20 cellular contexts compared by ENCODE assay signal in the genomic region with DNA sequence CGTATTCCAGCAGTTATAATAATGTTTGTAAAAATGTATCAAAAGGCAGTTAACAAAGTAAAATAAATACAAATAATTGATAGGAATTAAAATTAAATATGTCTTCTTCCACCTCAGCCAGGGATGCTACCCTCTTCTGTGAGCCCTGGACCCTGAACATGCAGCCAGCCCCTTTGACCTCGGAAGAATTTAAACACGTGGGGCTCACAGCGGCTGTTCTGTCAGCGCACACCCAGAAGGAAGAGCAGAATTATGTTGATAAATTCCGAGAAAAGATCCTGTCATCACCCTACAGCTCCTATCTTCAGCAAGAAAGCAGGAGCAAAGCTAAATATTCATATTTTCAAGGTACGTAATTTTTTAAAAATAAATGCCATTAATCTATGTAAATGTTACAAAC. TPM values are rescaled to one million over a fixed set of nuclear protein-coding genes. Genes with fewer than 3 reads are reported as not detected.
A peak's percentile ranks its signal among the peaks of the same experiment; 100 is the strongest.
DNase-seq lines count a peak whose midpoint lies in the region; ATAC-seq, FAIRE-seq and TF ChIP-seq lines count a peak whose summit lies in the region.
"Had no signal": no experiment of that assay in that cellular context is flagged by ENCODE, and none has a peak within 500 bp of the region (broad histone marks: within the 10 kb centered on the region; RNA-seq: fewer than 3 reads in every experiment).

No MANE protein-coding gene starts in this region.

- peak overlapping the region; percentile 73 for H3K4me2 ChIP-seq in endothelial cell of umbilical vein (ENCODE audit: insufficient read depth, low read length)

- H3K36me3 Mint-ChIP-seq in T-helper 17 cell (ENCODE audit: low read depth): peaks cover 9% of the 10 kb centered on the region

- peak overlapping the region; percentile 85 for H3K27ac Mint-ChIP-seq in T-helper 17 cell
- no peak overlapping the region for H3K27ac Mint-ChIP-seq in stimulated activated naive CD8-positive, alpha-beta T cell treated with anti-CD3 and anti-CD28 coated beads, Interleukin-15, amount 100 ng/mL, for 72 hours
- H3K27ac Mint-ChIP-seq: HFFc6 had no signal

- peak overlapping the region; percentile 91 for H3K4me3 Mint-ChIP-seq in T-helper 17 cell
- H3K4me3 Mint-ChIP-seq in stimulated activated naive CD8-positive, alpha-beta T cell treated with anti-CD3 and anti-CD28 coated beads, Interleukin-15, amount 100 ng/mL, for 72 hours: peak overlapping the region; percentile 84 to 88
- H3K4me3 Mint-ChIP-seq: HFFc6 had no signal

- BruUV-seq in endothelial cell of umbilical vein (replicated peaks; lab: Mats Ljungman, UMichigan): no TSS peak

- H3K4me1 Mint-ChIP-seq in T-helper 17 cell: peaks cover 5% of the 10 kb centered on the region
- peaks cover 17% of the 10 kb centered on the region for H3K4me1 Mint-ChIP-seq in stimulated activated naive CD8-positive, alpha-beta T cell treated with anti-CD3 and anti-CD28 coated beads, Interleukin-15, amount 100 ng/mL, for 72 hours

- H3K27ac ChIP-seq in left ventricle myocardium inferior (replicated peaks): no peak overlapping the region
- no peak overlapping the region for H3K27ac ChIP-seq in endothelial cell of umbilical vein (ENCODE audit: insufficient read depth, low read depth, low read length)
- H3K27ac ChIP-seq: adrenal gland, SJCRH30 had no signal

- H3K4me1 ChIP-seq in left ventricle myocardium inferior (peaks cover 3% of the 10 kb centered on the region), endothelial cell of umbilical vein (ENCODE audit: control insufficient read depth, extremely low read depth, insufficient read depth, low read length) (no peaks in the 10 kb centered on the region)
- H3K4me1 ChIP-seq: adrenal gland, SJCRH30 had no signal

- no peaks in the 10 kb centered on the region for H4K20me1 ChIP-seq in endothelial cell of umbilical vein (replicated peaks; ENCODE audit: control insufficient read depth, extremely low read depth, insufficient read depth, low read length)

- H3K79me2 ChIP-seq in endothelial cell of umbilical vein (ENCODE audit: control insufficient read depth, insufficient read depth, low read length): no peaks in the 10 kb centered on the region

- no peaks in the 10 kb centered on the region for H3K9me3 ChIP-seq in left ventricle myocardium inferior (replicated peaks)
- H3K9me3 ChIP-seq in T-helper 17 cell (ENCODE audit: control insufficient read depth, low read length, poor library complexity, severe bottlenecking): no peaks in the 10 kb centered on the region
- H3K9me3 ChIP-seq in endothelial cell of umbilical vein (replicated peaks; ENCODE audit: control insufficient read depth, insufficient read depth, low read length): no peaks in the 10 kb centered on the region
- H3K9me3 ChIP-seq: adrenal gland, SJCRH30, tibial artery had no signal

- POLR2A ChIA-PET in endothelial cell of umbilical vein (lab: Charles Lee): no interaction called here

- TF ChIP-seq CTCF in left ventricle myocardium inferior (IDR thresholded peaks at IDR 0.05; ENCODE audit: borderline replicate concordance) (no peak), endothelial cell of umbilical vein (IDR thresholded peaks at IDR 0.05; ENCODE audit: extremely low read depth in 1 of 2, insufficient read depth in 1 of 2, low read depth in 1 of 2, low read length in 2 of 2) (no peak)

- H3K36me3 ChIP-seq in left ventricle myocardium inferior (peaks cover 98% of the 10 kb centered on the region), endothelial cell of umbilical vein (ENCODE audit: control insufficient read depth in 2 of 2, extremely low read depth in 1 of 2, insufficient read depth in 2 of 2, low read length in 2 of 2) (no peaks in the 10 kb centered on the region)
- H3K36me3 ChIP-seq: SJCRH30 had no signal

- no peaks in the 10 kb centered on the region for H3K9me3 Mint-ChIP-seq in stimulated activated naive CD8-positive, alpha-beta T cell treated with anti-CD3 and anti-CD28 coated beads, Interleukin-15, amount 100 ng/mL, for 72 hours
- H3K9me3 Mint-ChIP-seq: HFFc6 had no signal

- no peaks in the 10 kb centered on the region for H3K27me3 Mint-ChIP-seq in T-helper 17 cell
- H3K27me3 Mint-ChIP-seq in stimulated activated naive CD8-positive, alpha-beta T cell treated with anti-CD3 and anti-CD28 coated beads, Interleukin-15, amount 100 ng/mL, for 72 hours: no peaks in the 10 kb centered on the region

- peak overlapping the region; percentile 33 for H3K9ac ChIP-seq in endothelial cell of umbilical vein (replicated peaks; ENCODE audit: extremely low read depth, insufficient read depth, low read length)

- no peak for FAIRE-seq in endothelial cell of umbilical vein (lab: Jason Lieb, UNC)

- DNase-seq in left ventricle myocardium inferior (no peak), Right ventricle myocardium superior (no peak), T-helper 17 cell (no peak), endothelial cell of umbilical vein (ENCODE audit: low read depth, low spot score) (no peak), HuH-7.5 (ENCODE audit: low spot score) (no peak), NCI-H345 (lab: John Stamatoyannopoulos, UW) (no peak)
- no peak for DNase-seq in stimulated activated naive CD8-positive, alpha-beta T cell treated with anti-CD3 and anti-CD28 coated beads, Interleukin-15, amount 100 ng/mL, for 72 hours
- DNase-seq: adrenal gland, DMS153, HFFc6, hippocampal formation, kidney glomerular epithelial cell, midbrain, NCI-H187 treated with DMSO at 0.1 percent for 48 hours, SJCRH30, tibial artery had no signal

- CTCF ChIA-PET in endothelial cell of umbilical vein (lab: Charles Lee): no interaction called here

- H3K4me3 ChIP-seq in left ventricle myocardium inferior (peak overlapping the region; percentile 51), endothelial cell of umbilical vein (replicated peaks in 1 of 3; ENCODE audit: insufficient read depth in 1 of 3, low read depth in 1 of 3, low read length in 3 of 3) (peak overlapping the region in 1 of 3 experiments; percentile 75)
- H3K4me3 ChIP-seq: SJCRH30 had no signal

- H3K27me3 ChIP-seq in left ventricle myocardium inferior (ENCODE audit: low read depth) (no peaks in the 10 kb centered on the region), endothelial cell of umbilical vein (ENCODE audit: control insufficient read depth in 2 of 2, insufficient read depth in 2 of 2, low read length in 2 of 2) (no peaks in the 10 kb centered on the region)
- H3K27me3 ChIP-seq: adrenal gland, SJCRH30, tibial artery had no signal

- ATAC-seq in Right ventricle myocardium superior (ENCODE audit: poor library complexity): no peak
- no peak for ATAC-seq in T-helper 17 cell
- ATAC-seq in stimulated activated naive CD8-positive, alpha-beta T cell treated with anti-CD3 and anti-CD28 coated beads, Interleukin-15, amount 100 ng/mL, for 72 hours: no peak
- ATAC-seq in GM21737 (IDR thresholded peaks at IDR 0.05; ENCODE audit: unreplicated experiment): no peak

- intact Hi-C loops in left ventricle myocardium inferior (cut with micrococcal nuclease) (no loop called here), Right ventricle myocardium superior (cut with DNase I) (no loop called here), endothelial cell of umbilical vein (cut with micrococcal nuclease) (no loop called here)

- dilution Hi-C loops in endothelial cell of umbilical vein (cut with MboI; ENCODE audit: extremely low pct_ligation_motif_present, low sequenced_read_pairs): no loop called here

- H2AFZ ChIP-seq in endothelial cell of umbilical vein (ENCODE audit: low read depth, low read length): no peak overlapping the region

- TF ChIP-seq POLR2A in endothelial cell of umbilical vein (IDR thresholded peaks at IDR 0.05; ENCODE audit: low read depth, low read length): no peak

- H3K9me1 ChIP-seq in endothelial cell of umbilical vein (replicated peaks; ENCODE audit: control insufficient read depth, extremely low read depth, insufficient read depth, low read length): no peaks in the 10 kb centered on the region

TF ChIP-seq in endothelial cell of umbilical vein, 7 proteins besides CTCF, POLR2A, EP300 and RAD21 (continues in another document):
- TF ChIP-seq, protein P1, sequence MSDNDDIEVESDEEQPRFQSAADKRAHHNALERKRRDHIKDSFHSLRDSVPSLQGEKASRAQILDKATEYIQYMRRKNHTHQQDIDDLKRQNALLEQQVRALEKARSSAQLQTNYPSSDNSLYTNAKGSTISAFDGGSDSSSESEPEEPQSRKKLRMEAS (IDR thresholded peaks at IDR 0.05; ENCODE audit: insufficient read depth, insufficient read length): no peak

RNA-seq across cellular contexts. Expression of a gene that starts 26.5 kb away (rescaled TPM):
- not detected for total RNA-seq in left ventricle myocardium inferior
- total RNA-seq in Right ventricle myocardium superior: not detected
- 1 to 10 TPM; 1.0 to 2.2 TPM for total RNA-seq in T-helper 17 cell
- total RNA-seq in endothelial cell of umbilical vein: not detected in 2 replicates
- not detected in 2 replicates for polyA plus RNA-seq in endothelial cell of umbilical vein
- polyA plus RNA-seq in endothelial cell of umbilical vein (2011; cell fraction: cytosol; rRNA removed): not detected in 2 replicates
- polyA plus RNA-seq in endothelial cell of umbilical vein (2011; cell fraction: nucleus; rRNA removed): not detected in 2 replicates
- polyA plus RNA-seq in endothelial cell of umbilical vein (2012): not detected in 2 replicates
- not detected in 2 replicates for polyA minus RNA-seq in endothelial cell of umbilical vein
- not detected for polyA minus RNA-seq in endothelial cell of umbilical vein (2011; cell fraction: cytosol; rRNA and poly(A)+ RNA removed)
- not detected in 2 replicates for polyA minus RNA-seq in endothelial cell of umbilical vein (2011; cell fraction: nucleus; rRNA and poly(A)+ RNA removed)
- total RNA-seq: activated CD8-positive, alpha-beta memory T cell treated with anti-CD3 and anti-CD28 coated beads for 36 hours; HFFc6; MCF 10A; sciatic nerve; SJCRH30 had no signal

RNA-seq across cellular contexts. Expression of a gene that starts 42.3 kb away (rescaled TPM):
- total RNA-seq in left ventricle myocardium inferior (12.5 TPM), Right ventricle myocardium superior (14.8 TPM), T-helper 17 cell (10 to 100 TPM; 17.1 to 21.2 TPM), endothelial cell of umbilical vein (2.6 and 3.6 TPM in 2 replicates)
- polyA plus RNA-seq in endothelial cell of umbilical vein: 2.3 and 2.5 TPM in 2 replicates
- 2.0 and 2.3 TPM in 2 replicates for polyA plus RNA-seq in endothelial cell of umbilical vein (2011; cell fraction: cytosol; rRNA removed)
- polyA plus RNA-seq in endothelial cell of umbilical vein (2011; cell fraction: nucleus; rRNA removed): 4.1 and 5.2 TPM in 2 replicates
- 0.70 and 0.91 TPM in 2 replicates for polyA plus RNA-seq in endothelial cell of umbilical vein (2012)
- 5.4 and 6.0 TPM in 2 replicates for polyA minus RNA-seq in endothelial cell of umbilical vein
- 1.5 TPM for polyA minus RNA-seq in endothelial cell of umbilical vein (2011; cell fraction: cytosol; rRNA and poly(A)+ RNA removed)
- 5.1 and 5.6 TPM in 2 replicates for polyA minus RNA-seq in endothelial cell of umbilical vein (2011; cell fraction: nucleus; rRNA and poly(A)+ RNA removed)

RNA-seq across cellular contexts. Expression of a gene that starts 55.3 kb away (rescaled TPM):
- total RNA-seq in left ventricle myocardium inferior (75.9 TPM), Right ventricle myocardium superior (60.3 TPM), T-helper 17 cell (10 to 100 TPM; 59.3 to 75.1 TPM), endothelial cell of umbilical vein (137 and 148 TPM in 2 replicates)
- polyA plus RNA-seq in endothelial cell of umbilical vein: 87.9 and 100 TPM in 2 replicates
- 125 TPM in 2 replicates for polyA plus RNA-seq in endothelial cell of umbilical vein (2011; cell fraction: cytosol; rRNA removed)
- 49.9 and 53.6 TPM in 2 replicates for polyA plus RNA-seq in endothelial cell of umbilical vein (2011; cell fraction: nucleus; rRNA removed)
- 135 and 149 TPM in 2 replicates for polyA plus RNA-seq in endothelial cell of umbilical vein (2012)
- polyA minus RNA-seq in endothelial cell of umbilical vein: 93.3 and 99.7 TPM in 2 replicates
- polyA minus RNA-seq in endothelial cell of umbilical vein (2011; cell fraction: cytosol; rRNA and poly(A)+ RNA removed): 20.4 TPM
- 24.6 and 35.9 TPM in 2 replicates for polyA minus RNA-seq in endothelial cell of umbilical vein (2011; cell fraction: nucleus; rRNA and poly(A)+ RNA removed)
